ENCODE assay signal across 22 cellular contexts in genomic region chr6:64467656-64468055, GRCh38.
A peak's percentile ranks its signal among the peaks of the same experiment; 100 is the strongest.
DNase-seq lines count a peak whose midpoint lies in the region; ATAC-seq, FAIRE-seq and TF ChIP-seq lines count a peak whose summit lies in the region.
"Had no signal": no experiment of that assay in that cellular context is flagged by ENCODE, and none has a peak within 500 bp of the region (broad histone marks: within the 10 kb centered on the region; RNA-seq: fewer than 3 reads in every experiment).

No MANE protein-coding gene starts in this region.

- H3K27me3 ChIP-seq in mammary epithelial cell (ENCODE audit: insufficient read depth, low read length) (no peaks in the 10 kb centered on the region), breast epithelium (no peaks in the 10 kb centered on the region), spleen (replicated peaks in 1 of 7) (no peaks in the 10 kb centered on the region), aorta (ENCODE audit: control insufficient read depth in 1 of 2, insufficient read depth in 2 of 2, low read length in 1 of 2) (no peaks in the 10 kb centered on the region)
- H3K27me3 ChIP-seq: BLaER1 had no signal

- no TSS peak for BruUV-seq in mammary epithelial cell (replicated peaks; lab: Mats Ljungman, UMichigan)

- H3K27ac ChIP-seq in mammary epithelial cell (ENCODE audit: insufficient read depth, low read depth, low read length) (no peak overlapping the region), breast epithelium (no peak overlapping the region), kidney (ENCODE audit: low read depth in 2 of 2, low read length in 2 of 2) (no peak overlapping the region), spleen (no peak overlapping the region), aorta (ENCODE audit: low read depth in 1 of 2, low read length in 2 of 2) (no peak overlapping the region)
- H3K27ac ChIP-seq: 22Rv1, BLaER1, C4-2B had no signal

- ATAC-seq in aorta (ENCODE audit: low FRiP score) (no peak), GM19397 (IDR thresholded peaks at IDR 0.05; ENCODE audit: unreplicated experiment) (no peak), GM18502 (IDR thresholded peaks at IDR 0.05; ENCODE audit: poor library complexity, unreplicated experiment) (no peak)
- ATAC-seq: CD8-positive, alpha-beta T cell; GM23338; HCT116 had no signal

- no peak overlapping the region for H2AFZ ChIP-seq in mammary epithelial cell (ENCODE audit: low read depth, low read length)
- H2AFZ ChIP-seq: GM23338 had no signal

- H3K36me3 ChIP-seq in mammary epithelial cell (ENCODE audit: insufficient read depth, low read length): no peaks in the 10 kb centered on the region
- H3K36me3 ChIP-seq in breast epithelium: no peaks in the 10 kb centered on the region
- no peaks in the 10 kb centered on the region for H3K36me3 ChIP-seq in kidney (ENCODE audit: control insufficient read depth in 1 of 2, insufficient read depth in 2 of 2, low read length in 2 of 2)
- H3K36me3 ChIP-seq in spleen: no peaks in the 10 kb centered on the region
- H3K36me3 ChIP-seq in aorta (ENCODE audit: control insufficient read depth in 1 of 2, insufficient read depth in 2 of 2, low read length in 1 of 2): no peaks in the 10 kb centered on the region
- H3K36me3 ChIP-seq: BLaER1 had no signal

- no peaks in the 10 kb centered on the region for H4K20me1 ChIP-seq in mammary epithelial cell (ENCODE audit: insufficient read depth, low read length)
- H4K20me1 ChIP-seq: BLaER1 had no signal

- H3K9ac ChIP-seq in mammary epithelial cell (ENCODE audit: insufficient read depth, low read length): peak overlapping the region; percentile 1
- no peak overlapping the region for H3K9ac ChIP-seq in kidney (ENCODE audit: low read length in 2 of 2)
- H3K9ac ChIP-seq: BLaER1 had no signal

- H3K79me2 ChIP-seq in mammary epithelial cell (ENCODE audit: insufficient read depth, low read length): no peaks in the 10 kb centered on the region

- H3K4me3 ChIP-seq in mammary epithelial cell (replicated peaks in 1 of 3; ENCODE audit: insufficient read depth in 1 of 3, low read depth in 2 of 3, low read length in 3 of 3): no peak overlapping the region
- no peak overlapping the region for H3K4me3 ChIP-seq in breast epithelium
- H3K4me3 ChIP-seq in kidney (ENCODE audit: low read length in 2 of 2): no peak overlapping the region
- H3K4me3 ChIP-seq in spleen: no peak overlapping the region
- no peak overlapping the region for H3K4me3 ChIP-seq in aorta (ENCODE audit: low read length in 2 of 2)
- H3K4me3 ChIP-seq: BLaER1, GM23338 had no signal

- TF ChIP-seq CTCF in mammary epithelial cell (conservative IDR thresholded peaks at IDR 0.05 in 1 of 2, IDR thresholded peaks at IDR 0.05 in 1 of 2; ENCODE audit: extremely low read depth in 1 of 2, insufficient read depth in 1 of 2, low read depth in 1 of 2, low read length in 2 of 2) (no peak), breast epithelium (IDR thresholded peaks at IDR 0.05) (no peak), kidney (IDR thresholded peaks at IDR 0.05; ENCODE audit: borderline replicate concordance, extremely low read depth, insufficient read depth) (no peak), spleen (IDR thresholded peaks at IDR 0.05 in 8 of 11, conservative IDR thresholded peaks at IDR 0.05 in 3 of 11) (no peak)

- H3K4me1 ChIP-seq in mammary epithelial cell (ENCODE audit: insufficient read depth, low read length): no peaks in the 10 kb centered on the region
- no peaks in the 10 kb centered on the region for H3K4me1 ChIP-seq in breast epithelium
- no peaks in the 10 kb centered on the region for H3K4me1 ChIP-seq in kidney (ENCODE audit: control insufficient read depth in 1 of 2, insufficient read depth in 1 of 2, low read depth in 1 of 2, low read length in 2 of 2)
- no peaks in the 10 kb centered on the region for H3K4me1 ChIP-seq in spleen
- H3K4me1 ChIP-seq in aorta (ENCODE audit: control insufficient read depth in 1 of 2, insufficient read depth in 2 of 2, low read length in 2 of 2): no peaks in the 10 kb centered on the region
- H3K4me1 ChIP-seq: BLaER1, Caco-2 had no signal

- FAIRE-seq in kidney (lab: Jason Lieb, UNC): no peak
- FAIRE-seq: A204.1, G401.6, GM12892 had no signal

- CTCF ChIA-PET in mammary epithelial cell (lab: Charles Lee; ENCODE audit: low non-redundant PET): interaction anchor here (0.6 kb wide), 1 partner anchor 98 kb away, joined by 5 read pairs; no protein-coding TSS in a partner anchor

- no peak for DNase-seq in mammary epithelial cell
- no peak for DNase-seq in breast epithelium (ENCODE audit: low spot score in 2 of 2)
- peak; percentile 31 for DNase-seq in kidney
- peak; percentile 63 for DNase-seq in spleen
- peak; percentile 38 to 55 for DNase-seq in aorta
- no peak for DNase-seq in NCI-H2227 treated with DMSO at 0.1 percent for 48 hours (lab: John Stamatoyannopoulos, UW)
- DNase-seq: Caco-2; CD4-positive, CD25-positive, alpha-beta regulatory T cell; DMS153; DND-41; H9 had no signal

- TF ChIP-seq POLR2A in breast epithelium (IDR thresholded peaks at IDR 0.05) (no peak), spleen (IDR thresholded peaks at IDR 0.05) (no peak)

- 67% methylated on average over 1 of the region's 1 CpG for WGBS in mammary epithelial cell (ENCODE audit: low coverage, missing lambda C conversion rate)
- 83 to 100% (median 97%) methylated on average over 1 of the region's 1 CpG for WGBS in spleen, 5 donors
- WGBS in aorta, 2 donors: 93 to 100% methylated on average over 1 of the region's 1 CpG

- intact Hi-C loops in mammary epithelial cell (cut with micrococcal nuclease) (no loop called here), breast epithelium (cut with DNase I; ENCODE audit: low total_unique reads) (no loop called here), kidney (cut with DNase I) (no loop called here), spleen (cut with DNase I; ENCODE audit: low total_unique reads) (no loop called here), aorta (cut with DNase I) (no loop called here)

- in situ Hi-C loops in mammary epithelial cell (cut with MboI; ENCODE audit: low sequenced_read_pairs in 2 of 2): no loop called here

- no peaks in the 10 kb centered on the region for H3K9me3 ChIP-seq in mammary epithelial cell (replicated peaks; ENCODE audit: insufficient read depth, low read length)
- peaks cover 0 to 8% of the 10 kb centered on the region in 2 donors for H3K9me3 ChIP-seq in breast epithelium
- peaks cover 0 to 7% of the 10 kb centered on the region in 2 donors for H3K9me3 ChIP-seq in kidney (ENCODE audit: control insufficient read depth in 1 of 2, low read length in 2 of 2)
- H3K9me3 ChIP-seq in spleen: peaks cover 0 to 43% (median 34%) of the 10 kb centered on the region in 8 donors
- peaks cover 2% of the 10 kb centered on the region for H3K9me3 ChIP-seq in aorta (ENCODE audit: control insufficient read depth, low read length)
- H3K9me3 ChIP-seq: Caco-2 had no signal

- H3K4me2 ChIP-seq in mammary epithelial cell (ENCODE audit: insufficient read depth, low read depth, low read length): no peak overlapping the region
- H3K4me2 ChIP-seq: BLaER1, GM23338 had no signal

- dilution Hi-C loops in mammary epithelial cell (cut with HindIII; ENCODE audit: low sequenced_read_pairs): no loop called here

Comparison
In these comparisons a context has a peak if more than half of its experiments do, and no peak if none do; other contexts are left out.
1. DNase-seq: peak in kidney (single experiment), spleen (single experiment) and aorta (2 of 2); none in mammary epithelial cell (single experiment), breast epithelium (0 of 2) and NCI-H2227 treated with DMSO at 0.1 percent for 48 hours (single experiment).